In the genomic region with DNA sequence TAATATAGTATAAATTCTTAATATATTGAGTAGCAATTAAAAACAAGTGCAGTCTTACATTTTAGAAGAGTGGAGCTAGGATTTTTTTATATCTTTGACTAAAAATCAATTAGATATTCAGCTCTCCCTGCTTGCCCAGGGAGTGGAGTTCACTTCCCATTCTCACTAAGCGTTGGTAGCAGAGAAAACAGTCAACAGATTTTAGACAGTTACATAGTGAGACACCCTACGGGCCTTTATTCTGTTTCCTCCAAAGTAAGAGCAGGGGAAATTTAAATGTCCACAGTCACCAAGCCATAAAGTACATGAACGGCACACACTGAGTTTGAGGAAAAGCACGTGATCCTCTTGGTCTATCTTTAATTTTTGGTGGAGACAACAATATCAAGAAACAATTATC, we compare ENCODE assay signal across 14 cellular contexts.
"Had no signal": no experiment of that assay in that cellular context is flagged by ENCODE, and none has a peak within 500 bp of the region (broad histone marks: within the 10 kb centered on the region; RNA-seq: fewer than 3 reads in every experiment).

No MANE protein-coding gene starts in this region.

- H3K27me3 ChIP-seq: dorsolateral prefrontal cortex, vagina had no signal

- H3K9me3 ChIP-seq: vagina had no signal

- H3K27ac ChIP-seq: vagina had no signal

- H3K27me3 Mint-ChIP-seq: activated CD4-positive, alpha-beta memory T cell treated with anti-CD3 and anti-CD28 coated beads, Interleukin-2, amount 10 ng/mL, durations not matched to agents 7 days and 5 days; activated CD8-positive, alpha-beta memory T cell treated with anti-CD3 and anti-CD28 coated beads, Interleukin-2, amount 10 ng/mL, durations not matched to agents 7 days and 5 days; stimulated activated naive CD8-positive, alpha-beta T cell treated with anti-CD3 and anti-CD28 coated beads, Interleukin-15, amount 100 ng/mL, for 72 hours had no signal

- H3K4me3 ChIP-seq: lung, vagina had no signal

- H3K4me3 Mint-ChIP-seq: activated CD4-positive, alpha-beta memory T cell treated with anti-CD3 and anti-CD28 coated beads, Interleukin-2, amount 10 ng/mL, durations not matched to agents 7 days and 5 days; activated CD8-positive, alpha-beta memory T cell treated with anti-CD3 and anti-CD28 coated beads, Interleukin-2, amount 10 ng/mL, durations not matched to agents 7 days and 5 days; nephron progenitor cell; stimulated activated naive CD8-positive, alpha-beta T cell treated with anti-CD3 and anti-CD28 coated beads, Interleukin-15, amount 100 ng/mL, for 72 hours; WTC11 had no signal

- H3K27ac Mint-ChIP-seq: activated CD4-positive, alpha-beta memory T cell treated with anti-CD3 and anti-CD28 coated beads, Interleukin-2, amount 10 ng/mL, durations not matched to agents 7 days and 5 days; activated CD8-positive, alpha-beta memory T cell treated with anti-CD3 and anti-CD28 coated beads, Interleukin-2, amount 10 ng/mL, durations not matched to agents 7 days and 5 days; nephron progenitor cell; stimulated activated naive CD8-positive, alpha-beta T cell treated with anti-CD3 and anti-CD28 coated beads, Interleukin-15, amount 100 ng/mL, for 72 hours; WTC11 had no signal

- H3K36me3 ChIP-seq: vagina had no signal

- DNase-seq: activated CD4-positive, alpha-beta memory T cell treated with anti-CD3 and anti-CD28 coated beads, Interleukin-2, amount 10 ng/mL, durations not matched to agents 7 days and 5 days; activated CD4-positive, alpha-beta T cell treated with anti-CD3 and anti-CD28 coated beads for 4 hours; activated CD8-positive, alpha-beta memory T cell treated with anti-CD3 and anti-CD28 coated beads, Interleukin-2, amount 10 ng/mL, durations not matched to agents 7 days and 5 days; activated naive CD4-positive, alpha-beta T cell; dorsolateral prefrontal cortex; foreskin fibroblast; nephron progenitor cell; nucleus accumbens; posterior cingulate gyrus; stimulated activated CD4-positive, alpha-beta T cell treated with anti-CD3 and anti-CD28 coated beads, Interleukin-1b, Interleukin-23, amount 100 ng/mL, for 48 hours; stimulated activated naive CD8-positive, alpha-beta T cell treated with anti-CD3 and anti-CD28 coated beads, Interleukin-15, amount 100 ng/mL, for 72 hours had no signal
